Comparison of ENCODE assay signal across 16 cellular contexts in the genomic region with DNA sequence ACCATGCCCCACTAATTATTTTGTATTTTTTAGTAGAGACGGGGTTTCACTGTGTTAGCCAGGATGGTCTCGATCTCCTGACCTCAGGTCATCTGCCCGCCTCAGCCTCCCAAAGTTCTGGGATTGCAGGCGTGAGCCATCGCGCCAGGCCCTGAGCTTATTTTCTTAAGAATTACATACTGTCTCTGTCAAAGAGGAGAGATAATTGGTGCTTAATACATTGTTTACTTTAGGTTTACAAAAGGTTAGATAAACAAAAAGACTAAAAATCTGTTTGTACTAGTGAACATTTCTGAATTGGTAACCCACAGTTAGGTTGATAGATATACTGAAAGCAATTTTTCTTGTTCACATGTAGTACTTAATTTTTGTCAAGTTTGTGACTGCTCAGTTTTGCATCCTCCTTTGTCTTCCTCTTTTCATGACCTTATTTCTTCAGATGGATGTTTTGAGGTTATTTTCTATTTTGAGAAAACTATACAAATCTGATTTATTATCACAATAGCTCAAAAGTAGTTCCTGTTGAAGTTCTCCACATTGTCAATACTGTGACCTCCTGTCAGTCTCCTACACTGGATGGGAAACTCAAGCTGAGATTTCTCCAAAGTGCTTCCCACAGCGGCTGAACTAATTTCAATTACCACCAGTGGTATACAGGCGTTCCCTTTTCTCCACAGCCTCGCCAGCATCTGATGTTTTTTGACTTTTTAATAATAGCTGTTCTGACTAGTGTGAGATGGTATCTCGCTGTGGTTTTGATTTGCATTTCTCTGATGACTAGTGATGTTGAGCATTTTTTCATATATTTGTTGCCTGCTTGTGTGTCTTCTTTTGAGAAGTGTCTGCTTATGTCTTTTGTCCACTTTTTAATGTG. TPM values are rescaled to one million over a fixed set of nuclear protein-coding genes. Genes with fewer than 3 reads are reported as not detected.
DNase-seq lines count a peak whose midpoint lies in the region; ATAC-seq and TF ChIP-seq lines count a peak whose summit lies in the region.
"Had no signal": no experiment of that assay in that cellular context is flagged by ENCODE, and none has a peak within 500 bp of the region (broad histone marks: within the 10 kb centered on the region; RNA-seq: fewer than 3 reads in every experiment).

No MANE protein-coding gene starts in this region.

- H3K4me1 ChIP-seq in OCI-LY7 (ENCODE audit: insufficient read depth, low read length, poor library complexity, severe bottlenecking) (peaks cover 44% of the 10 kb centered on the region), liver (ENCODE audit: control insufficient read depth in 4 of 4, insufficient read depth in 4 of 4, low read length in 3 of 4) (peaks cover 0 to 14% (median 6%) of the 10 kb centered on the region in 4 donors), heart left ventricle (peaks cover 0 to 8% (median 0%) of the 10 kb centered on the region in 12 donors), lower lobe of right lung (no peaks in the 10 kb centered on the region)

- no peaks in the 10 kb centered on the region for H3K36me3 Mint-ChIP-seq in naive thymus-derived CD8-positive, alpha-beta T cell
- H3K36me3 Mint-ChIP-seq: T-cell had no signal

- TF ChIP-seq CTCF in OCI-LY7 (conservative IDR thresholded peaks at IDR 0.05; ENCODE audit: low read length) = no peak
- no peak for TF ChIP-seq CTCF in liver (IDR thresholded peaks at IDR 0.05; ENCODE audit: low read depth, low read length, missing input control)
- TF ChIP-seq CTCF in heart left ventricle (IDR thresholded peaks at IDR 0.05) = no peak
- no peak for TF ChIP-seq CTCF in lower lobe of right lung (IDR thresholded peaks at IDR 0.05)

- H3K27me3 ChIP-seq in liver (ENCODE audit: control insufficient read depth in 4 of 4, insufficient read depth in 4 of 4, low read length in 3 of 4) (no peaks in the 10 kb centered on the region), heart left ventricle (peaks cover 0 to 8% (median 0%) of the 10 kb centered on the region in 9 donors), lower lobe of right lung (ENCODE audit: low read depth) (no peaks in the 10 kb centered on the region)

- H3K79me2 ChIP-seq in OCI-LY7 (ENCODE audit: insufficient read depth, low read depth, low read length) = no peaks in the 10 kb centered on the region

- no peaks in the 10 kb centered on the region for H3K9me2 ChIP-seq in OCI-LY7 (ENCODE audit: insufficient read depth, low read length)

- peak overlapping the region; percentile 50 for H3K4me2 ChIP-seq in OCI-LY7 (ENCODE audit: low read length)

- POLR2A ChIA-PET in OCI-LY7 (lab: Charles Lee) = interaction anchor here (0.6 to 4.6 kb wide), 10 partner anchors 9 to 150 kb away, joined by 3 to 30 read pairs (median 5); no protein-coding TSS in a partner anchor
- POLR2A ChIA-PET in naive thymus-derived CD8-positive, alpha-beta T cell (lab: Charles Lee) = interaction anchor here (0.7 kb wide), 1 partner anchor 42 kb away, joined by 4 read pairs; no protein-coding TSS in a partner anchor

- no TSS peak for BruUV-seq in OCI-LY7 (replicated peaks; lab: Mats Ljungman, UMichigan)

- peaks cover 22% of the 10 kb centered on the region; the same call in 1 of the 2 replicates for H3K9me3 ChIP-seq in OCI-LY7 (ENCODE audit: low read length)
- no peaks in the 10 kb centered on the region for H3K9me3 ChIP-seq in liver (ENCODE audit: control insufficient read depth in 4 of 4, low read length in 3 of 4)
- H3K9me3 ChIP-seq in heart left ventricle = no peaks in the 10 kb centered on the region
- H3K9me3 ChIP-seq in lower lobe of right lung = no peaks in the 10 kb centered on the region
- H3K9me3 ChIP-seq: mucosa of descending colon had no signal

- H3K4me3 Mint-ChIP-seq in naive thymus-derived CD8-positive, alpha-beta T cell = peak overlapping the region in 1 of 10 donors; percentile 29
- H3K4me3 Mint-ChIP-seq: T-cell had no signal

- in situ Hi-C loops in G401 (cut with HindIII; ENCODE audit: low sequenced_read_pairs) = no loop called here

- peaks cover 0 to 2% (median 0%) of the 10 kb centered on the region in 9 donors for H3K9me3 Mint-ChIP-seq in naive thymus-derived CD8-positive, alpha-beta T cell
- H3K9me3 Mint-ChIP-seq: T-cell had no signal

- 59% methylated on average over 10 of the region's 10 CpGs for WGBS in liver
- 85 to 90% (median 89%) methylated on average over 10 of the region's 10 CpGs for WGBS in heart left ventricle, 4 donors

- H4K20me1 ChIP-seq in OCI-LY7 (ENCODE audit: insufficient read depth, low read length) = no peaks in the 10 kb centered on the region

- peaks cover 5 to 28% (median 13%) of the 10 kb centered on the region in 5 donors for H3K27me3 Mint-ChIP-seq in naive thymus-derived CD8-positive, alpha-beta T cell

- CTCF ChIA-PET in OCI-LY7 (lab: Charles Lee; ENCODE audit: unreplicated experiment) = interaction anchor here (1.2 kb wide), 1 partner anchor 10 kb away, joined by 3 read pairs; no protein-coding TSS in a partner anchor

- no peak for ATAC-seq in naive thymus-derived CD8-positive, alpha-beta T cell
- ATAC-seq in heart left ventricle (no peak), lower lobe of right lung (no peak)
- ATAC-seq: mucosa of descending colon, T-cell had no signal

- intact Hi-C loops in OCI-LY7 (cut with micrococcal nuclease; ENCODE audit: unreplicated experiment) = loop anchor here (1.0 kb wide), 1 partner anchor 44 kb away; no protein-coding TSS in a partner anchor
- intact Hi-C loops in heart left ventricle (cut with DNase I) = no loop called here
- intact Hi-C loops in lower lobe of right lung (cut with DNase I) = no loop called here

- no peak overlapping the region for H3K9ac ChIP-seq in liver (ENCODE audit: low read depth in 1 of 2, low read length in 2 of 2)
- H3K9ac ChIP-seq: GM23248 had no signal

- H3K4me1 Mint-ChIP-seq in naive thymus-derived CD8-positive, alpha-beta T cell = peaks cover 0 to 27% (median 0%) of the 10 kb centered on the region in 4 donors

- H3K4me3 ChIP-seq in Jurkat, Clone E6-1 (ENCODE audit: low read length) = no peak overlapping the region
- H3K4me3 ChIP-seq in OCI-LY7 (ENCODE audit: low read depth, low read length, poor library complexity, severe bottlenecking) (peak overlapping the region; percentile 30), liver (ENCODE audit: low read depth in 1 of 3, low read length in 3 of 3) (no peak overlapping the region), heart left ventricle (no peak overlapping the region), lower lobe of right lung (no peak overlapping the region)
- H3K4me3 ChIP-seq: GM23248, mucosa of descending colon had no signal

- peak overlapping the region; percentile 27; the same call in 1 of the 2 replicates for H2AFZ ChIP-seq in OCI-LY7 (ENCODE audit: low read length)
- H2AFZ ChIP-seq: GM23248 had no signal

- no peak for TF ChIP-seq RAD21 in liver (IDR thresholded peaks at IDR 0.05)

- TF ChIP-seq POLR2A in heart left ventricle (IDR thresholded peaks at IDR 0.05) = no peak

- peak; percentile 80 for DNase-seq in EH (ENCODE audit: low read depth)
- DNase-seq in Jurkat, Clone E6-1 (ENCODE audit: low read depth, low spot score) = peak; percentile 21
- DNase-seq in OCI-LY7 (ENCODE audit: low spot score) = peak; percentile 30
- no peak for DNase-seq in naive thymus-derived CD8-positive, alpha-beta T cell
- DNase-seq in heart left ventricle = no peak
- DNase-seq in lower lobe of right lung = no peak
- no peak for DNase-seq in G401 (ENCODE audit: low spot score)
- DNase-seq: activated CD4-positive, alpha-beta T cell treated with anti-CD3 and anti-CD28 coated beads, Interleukin-2, amount 50 U/mL, for 4 hours; activated naive CD4-positive, alpha-beta T cell treated with Interleukin-2 at 50 U/mL for 16 hours; erythroblast; GM23248; KG1; mucosa of descending colon; NCI-H446 treated with DMSO at 0.1 percent for 48 hours; T-cell had no signal

- H3K36me3 ChIP-seq in OCI-LY7 (ENCODE audit: insufficient read depth, low read length) (peaks cover 18% of the 10 kb centered on the region; the same call in 1 of the 2 replicates), liver (ENCODE audit: control insufficient read depth in 4 of 4, insufficient read depth in 3 of 4, low read depth in 1 of 4, low read length in 3 of 4) (no peaks in the 10 kb centered on the region), heart left ventricle (no peaks in the 10 kb centered on the region), lower lobe of right lung (no peaks in the 10 kb centered on the region)

- peak overlapping the region in 1 of 10 donors; percentile 47 for H3K27ac Mint-ChIP-seq in naive thymus-derived CD8-positive, alpha-beta T cell
- H3K27ac Mint-ChIP-seq: T-cell had no signal

- H3K27ac ChIP-seq in OCI-LY7 (ENCODE audit: low read depth, low read length, poor library complexity, severe bottlenecking) = peak overlapping the region; percentile 42
- no peak overlapping the region for H3K27ac ChIP-seq in liver (ENCODE audit: low read depth in 1 of 2, low read length in 2 of 2)
- H3K27ac ChIP-seq in heart left ventricle = no peak overlapping the region
- no peak overlapping the region for H3K27ac ChIP-seq in lower lobe of right lung
- H3K27ac ChIP-seq: GM23248 had no signal

TF ChIP-seq in liver, 16 proteins besides CTCF, POLR2A, EP300 and RAD21:
- TF ChIP-seq HNF4G (IDR thresholded peaks at IDR 0.05) (no peak), FOXA2 (IDR thresholded peaks at IDR 0.05) (peak; percentile 34)

RNA-seq across cellular contexts. Expression of a gene that starts 22.5 kb away (rescaled TPM):
- 10.5 TPM for polyA plus RNA-seq in Jurkat, Clone E6-1 (2012; ENCODE audit: insufficient read depth, insufficient read length)
- 2.1 and 2.8 TPM in 2 replicates for total RNA-seq in OCI-LY7 (2014; rRNA removed; shearing (Covaris generic))
- total RNA-seq in OCI-LY7 (2022) (1.6 and 1.7 TPM in 2 replicates), liver (10 to 100 TPM; 16.2 to 34.8 TPM), heart left ventricle (10 to 100 TPM in 1 of 9 donors, 1 to 10 TPM in 8; 1.5 to 14.0 (median 4.1) TPM), lower lobe of right lung (19.5 TPM)
- polyA plus RNA-seq in liver (10 to 100 TPM; 33.5 to 42.2 TPM), heart left ventricle (1 to 10 TPM; 2.6 to 3.5 TPM)
- total RNA-seq in naive thymus-derived CD8-positive, alpha-beta T cell = 1 to 10 TPM; 3.2 to 3.9 TPM
- polyA plus RNA-seq in naive thymus-derived CD8-positive, alpha-beta T cell = under 1 TPM; 0.09 to 0.45 (median 0.09) TPM
- 0.54 and 0.98 TPM in 2 replicates for total RNA-seq in G401 (2014; rRNA removed; shearing (Covaris generic))

Comparison
In these comparisons a context has a peak if more than half of its experiments do, and no peak if none do; other contexts are left out.
1. DNase-seq: peak in EH (single experiment), Jurkat, Clone E6-1 (single experiment) and OCI-LY7 (single experiment); none in naive thymus-derived CD8-positive, alpha-beta T cell (0 of 10), heart left ventricle (0 of 5), lower lobe of right lung (single experiment) and G401 (single experiment).